In genomic region chr4:34196375-34196774, GRCh38 we compare ENCODE assay signal across 22 cellular contexts.
"Had no signal": no experiment of that assay in that cellular context is flagged by ENCODE, and none has a peak within 500 bp of the region (broad histone marks: within the 10 kb centered on the region; RNA-seq: fewer than 3 reads in every experiment).

No MANE protein-coding gene starts in this region.

- DNase-seq: activated B cell treated with CpG ODN at 0.5 μM for 24 hours; activated CD4-positive, alpha-beta memory T cell treated with anti-CD3 and anti-CD28 coated beads for 36 hours; activated CD4-positive, alpha-beta T cell treated with anti-CD3 and anti-CD28 coated beads for 1 hour; activated CD4-positive, alpha-beta T cell treated with anti-CD3 and anti-CD28 coated beads, Interleukin-2, amount 10 ng/mL, durations not matched to agents 24 days and 14 days; activated CD8-positive, alpha-beta memory T cell treated with anti-CD3 and anti-CD28 coated beads, Interleukin-2, amount 50 U/mL, for 4 hours; activated naive CD4-positive, alpha-beta T cell treated with anti-CD3 and anti-CD28 coated beads, Interleukin-2, amount 50 U/mL, for 16 hours; activated naive CD8-positive, alpha-beta T cell treated with anti-CD3 and anti-CD28 coated beads, Interleukin-2, amount 10 ng/mL, durations not matched to agents 7 days and 5 days; activated T-cell treated with anti-CD3 and anti-CD28 coated beads, Interleukin-2, amount 50 U/mL, for 1 hour; amniotic stem cell; body of pancreas; MM.1S; NCI-H1105; NCI-H1436; NCI-H1694 treated with DMSO at 0.1 percent for 48 hours; NCI-H2029 treated with DMSO at 0.1 percent for 48 hours; NCI-H510A treated with DMSO at 0.1 percent for 48 hours; PC-3; SHP77; SW 1271 had no signal

- H3K9me3 ChIP-seq: ascending aorta, body of pancreas, SJSA1 had no signal

- H3K36me3 ChIP-seq: ascending aorta, SJSA1 had no signal

- H3K4me3 ChIP-seq: ascending aorta, body of pancreas, SJSA1 had no signal

- H3K4me1 ChIP-seq: ascending aorta, body of pancreas, SJSA1 had no signal

- H3K27me3 ChIP-seq: ascending aorta, body of pancreas, SJSA1 had no signal

- ATAC-seq: body of pancreas, PC-3, SK-N-SH treated with all-trans-retinoic acid at 6 μM for 48 hours had no signal

- H3K27ac ChIP-seq: ascending aorta, body of pancreas, SJSA1 had no signal
